Comparison of ENCODE assay signal across 26 cellular contexts in the genomic region with DNA sequence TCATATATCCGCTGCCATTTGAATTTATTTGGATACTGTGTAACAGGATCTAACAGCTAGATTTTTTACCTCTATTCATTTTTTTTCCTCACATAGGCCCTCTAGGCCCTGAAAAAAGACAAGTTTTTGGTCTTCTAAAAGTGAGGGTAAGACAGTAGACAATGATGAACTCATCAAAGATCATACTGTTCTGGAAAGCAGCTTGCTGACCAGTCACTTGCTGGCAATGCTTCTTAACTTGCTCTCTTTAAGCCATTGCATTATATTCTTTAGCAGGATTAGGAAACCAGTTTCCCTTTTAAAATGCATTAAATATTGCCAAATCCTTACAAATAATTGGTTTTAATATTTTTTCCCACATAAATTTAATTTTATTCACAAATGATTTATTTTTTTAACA.
"Had no signal": no experiment of that assay in that cellular context is flagged by ENCODE, and none has a peak within 500 bp of the region (broad histone marks: within the 10 kb centered on the region; RNA-seq: fewer than 3 reads in every experiment).

No MANE protein-coding gene starts in this region.

- H3K4me3 Mint-ChIP-seq: activated B cell treated with CpG ODN at 0.5 μM for 24 hours; activated CD4-positive, alpha-beta T cell treated with anti-CD3 and anti-CD28 coated beads, Interleukin-2, amount 10 ng/mL, durations not matched to agents 24 days and 14 days; activated naive CD8-positive, alpha-beta T cell treated with anti-CD3 and anti-CD28 coated beads, Interleukin-2, amount 50 U/mL, for 24 hours; activated T-cell treated with anti-CD3 and anti-CD28 coated beads, Interleukin-2, amount 50 U/mL, for 4 hours; T-helper 17 cell had no signal

- ATAC-seq: activated naive CD4-positive, alpha-beta T cell treated with anti-CD3 and anti-CD28 coated beads, Interleukin-2, amount 50 U/mL, for 72 hours; activated naive CD8-positive, alpha-beta T cell treated with anti-CD3 and anti-CD28 coated beads, Interleukin-2, amount 50 U/mL, for 24 hours; activated T-cell treated with anti-CD3 and anti-CD28 coated beads, Interleukin-2, amount 50 U/mL, for 4 hours; Panc1; Right ventricle myocardium inferior; T-helper 17 cell had no signal

- H3K4me3 ChIP-seq: breast epithelium had no signal

- H3K36me3 Mint-ChIP-seq: activated naive CD4-positive, alpha-beta T cell treated with anti-CD3 and anti-CD28 coated beads, Interleukin-2, amount 50 U/mL, for 72 hours had no signal

- H3K4me1 ChIP-seq: breast epithelium had no signal

- H3K27me3 ChIP-seq: breast epithelium had no signal

- H3K9me3 ChIP-seq: breast epithelium had no signal

- DNase-seq: activated B cell treated with CpG ODN at 0.5 μM for 24 hours; activated CD4-positive, alpha-beta T cell treated with anti-CD3 and anti-CD28 coated beads for 1 hour; activated CD4-positive, alpha-beta T cell treated with anti-CD3 and anti-CD28 coated beads, Interleukin-2, amount 10 ng/mL, durations not matched to agents 24 days and 14 days; activated CD4-positive, alpha-beta T cell treated with anti-CD3 and anti-CD28 coated beads, Interleukin-2, amount 50 U/mL, for 48 hours; activated CD8-positive, alpha-beta memory T cell treated with anti-CD3 and anti-CD28 coated beads for 24 hours; activated effector memory CD4-positive, alpha-beta T cell treated with anti-CD3 and anti-CD28 coated beads, Interleukin-2, amount 50 U/mL, for 16 hours; activated naive CD4-positive, alpha-beta T cell treated with Interleukin-2 at 50 U/mL for 16 hours; activated naive CD8-positive, alpha-beta T cell treated with anti-CD3 and anti-CD28 coated beads, Interleukin-2, amount 50 U/mL, for 24 hours; activated T-cell treated with anti-CD3 and anti-CD28 coated beads, Interleukin-2, amount 50 U/mL, for 4 hours; caudate nucleus; NCI-H1092; NCI-H1417; NCI-H1930; NCI-H345; NCI-H510A treated with DMSO at 0.1 percent for 48 hours; NCI-H69; NK-92 treated with Interleukin-12 subunit alpha and Interleukin-12 subunit beta, amount 100 ng/mL, for 24 hours; OCI-M1; RPMI8226; T-helper 17 cell; T1000 had no signal

- H3K4me2 ChIP-seq: KMS-11 had no signal

- H3K4me1 Mint-ChIP-seq: activated B cell treated with CpG ODN at 0.5 μM for 24 hours; activated CD4-positive, alpha-beta T cell treated with anti-CD3 and anti-CD28 coated beads, Interleukin-2, amount 10 ng/mL, durations not matched to agents 24 days and 14 days; activated naive CD8-positive, alpha-beta T cell treated with anti-CD3 and anti-CD28 coated beads, Interleukin-2, amount 50 U/mL, for 24 hours; T-helper 17 cell had no signal

- H3K9ac ChIP-seq: KMS-11 had no signal

- H3K9me3 Mint-ChIP-seq: activated B cell treated with CpG ODN at 0.5 μM for 24 hours; activated CD4-positive, alpha-beta T cell treated with anti-CD3 and anti-CD28 coated beads, Interleukin-2, amount 10 ng/mL, durations not matched to agents 24 days and 14 days; activated naive CD4-positive, alpha-beta T cell treated with anti-CD3 and anti-CD28 coated beads, Interleukin-2, amount 50 U/mL, for 72 hours; activated naive CD8-positive, alpha-beta T cell treated with anti-CD3 and anti-CD28 coated beads, Interleukin-2, amount 50 U/mL, for 24 hours; activated T-cell treated with anti-CD3 and anti-CD28 coated beads, Interleukin-2, amount 50 U/mL, for 4 hours had no signal

- H3K27ac Mint-ChIP-seq: activated B cell treated with CpG ODN at 0.5 μM for 24 hours; activated CD4-positive, alpha-beta T cell treated with anti-CD3 and anti-CD28 coated beads, Interleukin-2, amount 10 ng/mL, durations not matched to agents 24 days and 14 days; activated naive CD4-positive, alpha-beta T cell treated with anti-CD3 and anti-CD28 coated beads, Interleukin-2, amount 50 U/mL, for 72 hours; activated naive CD8-positive, alpha-beta T cell treated with anti-CD3 and anti-CD28 coated beads, Interleukin-2, amount 50 U/mL, for 24 hours; T-helper 17 cell had no signal

- H3K27ac ChIP-seq: breast epithelium, KMS-11 had no signal

- H3K36me3 ChIP-seq: breast epithelium had no signal
